Comparison of ENCODE assay signal across 8 cellular contexts in the genomic region with DNA sequence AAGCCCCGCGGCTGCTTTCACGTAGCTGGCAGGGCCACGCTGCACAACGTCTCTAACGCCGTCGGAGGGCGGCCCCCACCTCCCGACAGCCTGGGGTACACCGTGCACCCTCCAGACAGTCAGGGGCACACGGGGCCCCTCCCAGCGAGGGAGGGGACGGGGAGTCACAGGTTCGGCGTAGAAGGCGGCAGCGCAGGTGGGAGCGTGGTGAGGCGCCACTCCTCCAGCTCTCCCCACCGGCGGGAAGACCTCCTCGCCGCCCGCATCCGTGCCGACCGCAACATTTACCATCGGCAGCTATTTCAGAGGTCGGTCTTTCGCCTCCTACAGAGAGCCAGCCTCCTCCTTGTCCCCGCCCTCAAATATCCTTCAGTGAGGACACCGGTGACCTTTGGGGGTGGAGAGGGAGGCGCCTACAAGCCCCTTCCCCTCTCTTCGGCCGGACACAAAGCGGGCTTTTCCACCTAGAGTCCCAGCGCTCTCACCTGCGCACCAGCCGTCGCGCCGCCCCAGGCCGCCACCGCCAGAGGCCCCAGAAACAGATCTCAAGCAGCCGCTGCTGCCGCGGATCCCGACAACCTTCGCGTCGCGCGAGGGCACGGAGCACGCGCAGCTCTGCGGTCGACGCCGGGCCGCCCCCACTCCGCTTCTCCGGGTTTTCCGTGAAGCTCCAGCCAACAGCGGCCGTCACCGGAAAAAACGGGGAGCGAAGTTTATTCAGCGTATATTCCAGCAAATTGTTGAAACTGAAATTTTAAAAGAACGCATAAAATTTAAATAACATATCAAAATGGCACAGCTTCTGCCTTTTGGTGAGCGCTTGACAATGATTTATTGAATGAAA. TPM values are rescaled to one million over a fixed set of nuclear protein-coding genes. Genes with fewer than 3 reads are reported as not detected.
DNase-seq lines count a peak whose midpoint lies in the region; ATAC-seq and TF ChIP-seq lines count a peak whose summit lies in the region.

A gene (minus strand): TSS at position 600 of the 844 bp plus-strand sequence. CDS start 20,708 bp downstream, outside the sequence.

- no peaks in the 10 kb centered on the region for H3K27me3 ChIP-seq in dorsolateral prefrontal cortex
- no peaks in the 10 kb centered on the region for H3K27me3 ChIP-seq in lower lobe of right lung (ENCODE audit: low read depth)

- peaks cover 33% of the 10 kb centered on the region for H3K4me1 ChIP-seq in lower lobe of right lung

- H3K4me3 ChIP-seq in dorsolateral prefrontal cortex = peak within 1 kb of the TSS; percentile 68 to 100 (median 94)
- H3K4me3 ChIP-seq in lower lobe of right lung = peak within 1 kb of the TSS; percentile 97

- peak; percentile 51 for ATAC-seq in GM19351 (IDR thresholded peaks at IDR 0.05; ENCODE audit: unreplicated experiment)
- peak; percentile 38 for ATAC-seq in HG03469 (IDR thresholded peaks at IDR 0.05; ENCODE audit: unreplicated experiment)
- peak; percentile 92 to 94 for ATAC-seq in lower lobe of right lung

- peak within 1 kb of the TSS; percentile 84 to 99 (median 98) for H3K27ac ChIP-seq in dorsolateral prefrontal cortex
- peak within 1 kb of the TSS; percentile 94 for H3K27ac ChIP-seq in lower lobe of right lung

- DNase-seq in C1 segment of cervical spinal cord (lab: John Stamatoyannopoulos, UW) = peak; percentile 25 to 95 (median 88)
- peak; percentile 95 for DNase-seq in NCI-H748 (lab: John Stamatoyannopoulos, UW; ENCODE audit: unreplicated experiment)
- DNase-seq in activated CD4-positive, alpha-beta T cell treated with anti-CD3 and anti-CD28 coated beads, Interleukin-2, amount 50 U/mL, for 48 hours = peak; percentile 83 to 88
- DNase-seq in dorsolateral prefrontal cortex = peak; percentile 66 to 90 (median 81)
- peak; percentile 94 for DNase-seq in lower lobe of right lung
- peak; percentile 61 to 80 (median 66) for DNase-seq in stimulated activated CD4-positive, alpha-beta T cell treated with anti-CD3 and anti-CD28 coated beads, TNF-alpha, amount 100 ng/mL, for 1 hour (ENCODE audit: low read depth in 3 of 3, low spot score in 1 of 3)

- TF ChIP-seq CTCF in dorsolateral prefrontal cortex (IDR thresholded peaks at IDR 0.05 in 54 of 56, conservative IDR thresholded peaks at IDR 0.05 in 2 of 56; ENCODE audit: low read depth in 1 of 56, partially characterized antibody in 56 of 56) (peak in 25 of 56 donors; percentile 4 to 46 (median 25)), lower lobe of right lung (IDR thresholded peaks at IDR 0.05) (no peak)

- no peaks in the 10 kb centered on the region for H3K36me3 ChIP-seq in lower lobe of right lung

- no peaks in the 10 kb centered on the region for H3K9me3 ChIP-seq in lower lobe of right lung

- intact Hi-C loops in dorsolateral prefrontal cortex (cut with DNase I) = loop anchor here (2.0 to 10.0 kb wide), 5 partner anchors 215 to 1111 kb away; a partner anchor contains a TSS
- intact Hi-C loops in lower lobe of right lung (cut with DNase I) = no loop called here

RNA-seq across cellular contexts. Expression of the gene that starts here (rescaled TPM):
- total RNA-seq in dorsolateral prefrontal cortex (10 to 100 TPM; 17.8 to 48.5 (median 35.7) TPM), lower lobe of right lung (16.8 TPM)

Comparison
In these comparisons a context has a peak if more than half of its experiments do, and no peak if none do; other contexts are left out.
1. Peak in every context shown above with its lines: DNase-seq, ATAC-seq, H3K4me3 ChIP-seq and H3K27ac ChIP-seq.
2. ATAC-seq: peak in every context shown above with its lines; median percentile 93 in lower lobe of right lung; 51 in GM19351; 38 in HG03469.